8 cellular contexts compared by ENCODE assay signal in genomic region chr12:121917950-121918678, GRCh38. TPM values are rescaled to one million over a fixed set of nuclear protein-coding genes. Genes with fewer than 3 reads are reported as not detected.
A peak's percentile ranks its signal among the peaks of the same experiment; 100 is the strongest.
DNase-seq lines count a peak whose midpoint lies in the region; ATAC-seq and TF ChIP-seq lines count a peak whose summit lies in the region.

CFAP251 (plus strand) TSS chr12:121918592; CDS start chr12:121921306, 2,714 bp downstream.

- H3K9me2 ChIP-seq in SK-N-SH, result no peaks in the 10 kb centered on the region

- no peak within 1 kb of the TSS for H2AFZ ChIP-seq in SK-N-SH (ENCODE audit: low read depth)

- no peaks in the 10 kb centered on the region for H3K27me3 ChIP-seq in SK-N-SH (ENCODE audit: insufficient read depth)

- DNase-seq in SK-N-SH (peak; percentile 34), NCI-H510A (lab: John Stamatoyannopoulos, UW) (peak; percentile 96), epidermal melanocyte (ENCODE audit: insufficient read length, low spot score) (peak; percentile 66), mucosa of descending colon (peak; percentile 97 to 99 (median 99))
- DNase-seq in activated CD8-positive, alpha-beta memory T cell treated with anti-CD3 and anti-CD28 coated beads, Interleukin-2, amount 50 U/mL, for 24 hours (ENCODE audit: extremely low read depth), result peak; percentile 94
- DNase-seq in stimulated activated CD8-positive, alpha-beta memory T cell treated with anti-CD3 and anti-CD28 coated beads, Interleukin-4, amount 100 ng/mL, for 1 hour (ENCODE audit: low read depth in 2 of 2, low spot score in 1 of 2), result peak; percentile 93 to 96

- POLR2A ChIA-PET in SK-N-SH (lab: Yijun Ruan, JAX), result no interaction called here

- peaks cover 8% of the 10 kb centered on the region for H3K79me2 ChIP-seq in SK-N-SH (ENCODE audit: insufficient read depth)

- TF ChIP-seq CTCF in SK-N-SH (IDR thresholded peaks at IDR 0.05), result no peak
- peak; percentile 59 for TF ChIP-seq CTCF in mucosa of descending colon (IDR thresholded peaks at IDR 0.05)

- H3K4me1 ChIP-seq in SK-N-SH (ENCODE audit: control insufficient read depth in 1 of 2, insufficient read depth in 2 of 2, low read depth in 1 of 2, low read length in 1 of 2), result peaks cover 0 to 9% of the 10 kb centered on the region in 2 experiments; a peak in 1 of 4 replicates
- H3K4me1 ChIP-seq in mucosa of descending colon (ENCODE audit: low read depth), result peaks cover 10% of the 10 kb centered on the region

- H3K9ac ChIP-seq in SK-N-SH, result no peak within 1 kb of the TSS

- no peak for TF ChIP-seq RAD21 in SK-N-SH (IDR thresholded peaks at IDR 0.05; ENCODE audit: low read length)

- CTCF ChIA-PET in SK-N-SH (lab: Yijun Ruan, JAX), result no interaction called here

- no peaks in the 10 kb centered on the region for H3K9me3 ChIP-seq in SK-N-SH
- H3K9me3 ChIP-seq in mucosa of descending colon, result no peaks in the 10 kb centered on the region

- H3K36me3 ChIP-seq in SK-N-SH (replicated peaks in 1 of 2; ENCODE audit: control insufficient read depth in 1 of 2, insufficient read depth in 2 of 2, low read length in 1 of 2) (peaks cover 34 to 49% of the 10 kb centered on the region in 2 experiments), mucosa of descending colon (ENCODE audit: low read depth) (no peaks in the 10 kb centered on the region)

- no peak within 1 kb of the TSS for H3K4me2 ChIP-seq in SK-N-SH

- H4K20me1 ChIP-seq in SK-N-SH (ENCODE audit: insufficient read depth), result no peaks in the 10 kb centered on the region

- ATAC-seq in SK-N-SH treated with all-trans-retinoic acid at 6 μM for 48 hours (no peak), HG03108 (IDR thresholded peaks at IDR 0.05; ENCODE audit: unreplicated experiment) (peak; percentile 91), mucosa of descending colon (peak; percentile 100)

- H3K4me3 ChIP-seq in SK-N-SH (ENCODE audit: low read depth in 2 of 2, low read length in 1 of 2) (peak within 1 kb of the TSS in 1 of 2 experiments; percentile 32; a peak in 1 of 4 replicates), mucosa of descending colon (no peak within 1 kb of the TSS)

- H3F3A ChIP-seq in SK-N-SH (replicated peaks; ENCODE audit: insufficient read depth), result peaks cover 15% of the 10 kb centered on the region

- 89% methylated on average over 40 of the region's 41 CpGs for WGBS in SK-N-SH (ENCODE audit: low lambda C conversion rate)

- TF ChIP-seq EP300 in SK-N-SH (IDR thresholded peaks at IDR 0.05; ENCODE audit: borderline replicate concordance in 1 of 2, low read depth in 1 of 2, low read length in 1 of 2), result no peak

- no peak within 1 kb of the TSS; a peak in 1 of 4 replicates for H3K27ac ChIP-seq in SK-N-SH (ENCODE audit: low read depth in 2 of 2, low read length in 1 of 2)

- intact Hi-C loops in mucosa of descending colon (cut with DNase I, micrococcal nuclease), result no loop called here

TF ChIP-seq in SK-N-SH, 30 proteins besides CTCF, POLR2A, EP300 and RAD21:
- TF ChIP-seq TAF1 (IDR thresholded peaks at IDR 0.05; ENCODE audit: borderline replicate concordance, low read depth, low read length) (no peak), RXRA (IDR thresholded peaks at IDR 0.05; ENCODE audit: borderline replicate concordance, low read depth) (no peak), SMC3 (IDR thresholded peaks at IDR 0.05; ENCODE audit: low read depth, low read length) (no peak), FOSL2 (IDR thresholded peaks at IDR 0.05; ENCODE audit: borderline replicate concordance, low read depth) (no peak), JUND (IDR thresholded peaks at IDR 0.05) (no peak), POLR2AphosphoS5 (IDR thresholded peaks at IDR 0.05; ENCODE audit: low read depth, low read length) (no peak), FOXJ3 (CRISPR knock-in tag; IDR thresholded peaks at IDR 0.05) (no peak), MAX (IDR thresholded peaks at IDR 0.05; ENCODE audit: low read depth) (no peak), CHD2 (IDR thresholded peaks at IDR 0.05; ENCODE audit: low read length, partially characterized antibody) (no peak), TEAD4 (IDR thresholded peaks at IDR 0.05; ENCODE audit: borderline replicate concordance, insufficient read depth) (no peak), ELF1 (IDR thresholded peaks at IDR 0.05) (no peak), NFIC (IDR thresholded peaks at IDR 0.05; ENCODE audit: borderline replicate concordance) (no peak)

TF ChIP-seq in SK-N-SH treated with all-trans-retinoic acid at 6 μM for 48 hours, 23 proteins besides CTCF, POLR2A, EP300 and RAD21:
- TF ChIP-seq ZNF70 (CRISPR knock-in tag; IDR thresholded peaks at IDR 0.05) (no peak), POU6F1 (CRISPR knock-in tag; IDR thresholded peaks at IDR 0.05; ENCODE audit: borderline replicate concordance, low read depth) (no peak), ZC3H10 (CRISPR knock-in tag; IDR thresholded peaks at IDR 0.05) (no peak)

RNA-seq across cellular contexts. Expression of gene CFAP251, which starts in this region (rescaled TPM):
- 5.7 and 8.0 TPM in 2 replicates for polyA plus RNA-seq in SK-N-SH (2012; rRNA removed)
- polyA plus RNA-seq in SK-N-SH (2012; cell fraction: cytosol; rRNA removed), result 5.4 and 6.0 TPM in 2 replicates
- 10.7 and 15.5 TPM in 2 replicates for polyA plus RNA-seq in SK-N-SH (2012; cell fraction: nucleus; rRNA removed)
- under 1 TPM; 0.14 to 0.92 (median 0.55) TPM for total RNA-seq in mucosa of descending colon

Comparison
In these comparisons a context has a peak if more than half of its experiments do, and no peak if none do; other contexts are left out.
1. Peak in DNase-seq and ATAC-seq in mucosa of descending colon; RNA of the gene not detected or under 1 TPM.
2. DNase-seq: peak in every context shown above with its lines; median percentile 99 in mucosa of descending colon; 96 in NCI-H510A; 94 in stimulated activated CD8-positive, alpha-beta memory T cell treated with anti-CD3 and anti-CD28 coated beads, Interleukin-4, amount 100 ng/mL, for 1 hour; 94 in activated CD8-positive, alpha-beta memory T cell treated with anti-CD3 and anti-CD28 coated beads, Interleukin-2, amount 50 U/mL, for 24 hours; 66 in epidermal melanocyte; 34 in SK-N-SH.